25 cellular contexts compared by ENCODE assay signal in genomic region chr1:89746424-89747149, GRCh38.
"Had no signal": no experiment of that assay in that cellular context is flagged by ENCODE, and none has a peak within 500 bp of the region (broad histone marks: within the 10 kb centered on the region; RNA-seq: fewer than 3 reads in every experiment).

No MANE protein-coding gene starts in this region.

- H3K36me3 Mint-ChIP-seq: type B pancreatic cell had no signal

- H3K27me3 Mint-ChIP-seq: activated CD4-positive, alpha-beta memory T cell treated with anti-CD3 and anti-CD28 coated beads, Interleukin-2, amount 10 ng/mL, durations not matched to agents 7 days and 5 days had no signal

- H3K4me3 Mint-ChIP-seq: activated CD4-positive, alpha-beta memory T cell treated with anti-CD3 and anti-CD28 coated beads, Interleukin-2, amount 10 ng/mL, durations not matched to agents 7 days and 5 days; nephron; type B pancreatic cell had no signal

- H3K4me1 Mint-ChIP-seq: nephron had no signal

- H3K27ac Mint-ChIP-seq: activated CD4-positive, alpha-beta memory T cell treated with anti-CD3 and anti-CD28 coated beads, Interleukin-2, amount 10 ng/mL, durations not matched to agents 7 days and 5 days; nephron; type B pancreatic cell had no signal

- ATAC-seq: activated CD4-positive, CD25-positive, alpha-beta regulatory T cell treated with anti-CD3 and anti-CD28 coated beads, Interleukin-2, amount 50 U/mL, for 24 hours; gastroesophageal sphincter; left cardiac atrium; left ventricle myocardium superior; right cardiac atrium had no signal

- DNase-seq: activated CD4-positive, alpha-beta memory T cell treated with anti-CD3 and anti-CD28 coated beads, Interleukin-2, amount 10 ng/mL, durations not matched to agents 7 days and 5 days; activated CD4-positive, alpha-beta T cell treated with anti-CD3 and anti-CD28 coated beads for 48 hours; activated effector memory CD4-positive, alpha-beta T cell treated with Interleukin-2 at 50 U/mL for 16 hours; activated naive CD4-positive, alpha-beta T cell treated with Interleukin-2 at 50 U/mL for 16 hours; amygdala; central memory CD4-positive, alpha-beta T cell; head of caudate nucleus; hippocampal formation; left cardiac atrium; left ventricle myocardium superior; mammary epithelial cell; posterior cingulate gyrus; right cardiac atrium; spleen; stimulated activated naive CD4-positive, alpha-beta T cell treated with Interleukin-2 at 50 U/mL for 16 hours; substantia nigra; T1000; uterus; WERI-Rb-1 had no signal

- FAIRE-seq: endothelial cell of umbilical vein, keratinocyte had no signal

- H3K9me3 Mint-ChIP-seq: type B pancreatic cell had no signal
